ENCODE assay signal across 8 cellular contexts in genomic region chr17:2215616-2216364, GRCh38.
A peak's percentile ranks its signal among the peaks of the same experiment; 100 is the strongest.
DNase-seq lines count a peak whose midpoint lies in the region.

No MANE protein-coding gene starts in this region.

- DNase-seq in GM04503 (ENCODE audit: low read depth) (peak; percentile 82), H7 (peak; percentile 75), OCI-M1 (lab: John Stamatoyannopoulos, UW) (peak; percentile 56), activated gamma-delta T cell (lab: John Stamatoyannopoulos, UW) (peak; percentile 32), globus pallidus (ENCODE audit: low spot score) (peak; percentile 67), retina (peak; percentile 55), HPDE6-E6E7 (ENCODE audit: extremely low spot score) (no peak), NCI-H748 treated with DMSO at 0.1 percent for 48 hours (lab: John Stamatoyannopoulos, UW) (no peak)

- H3K27me3 ChIP-seq in H7 (ENCODE audit: control insufficient read depth, insufficient read depth, low read length) = no peaks in the 10 kb centered on the region

- H3K4me3 ChIP-seq in H7 (ENCODE audit: insufficient read depth, low read depth, low read length) = no peak overlapping the region

- no peaks in the 10 kb centered on the region for H3K36me3 ChIP-seq in H7 (replicated peaks; ENCODE audit: control insufficient read depth, insufficient read depth, low read length)

Comparison
In these comparisons a context has a peak if more than half of its experiments do, and no peak if none do; other contexts are left out.
1. DNase-seq: peak in GM04503 (single experiment), H7 (single experiment), OCI-M1 (single experiment), activated gamma-delta T cell (single experiment), globus pallidus (single experiment) and retina (single experiment); none in HPDE6-E6E7 (single experiment) and NCI-H748 treated with DMSO at 0.1 percent for 48 hours (single experiment).